16 cellular contexts compared by ENCODE assay signal in the genomic region with DNA sequence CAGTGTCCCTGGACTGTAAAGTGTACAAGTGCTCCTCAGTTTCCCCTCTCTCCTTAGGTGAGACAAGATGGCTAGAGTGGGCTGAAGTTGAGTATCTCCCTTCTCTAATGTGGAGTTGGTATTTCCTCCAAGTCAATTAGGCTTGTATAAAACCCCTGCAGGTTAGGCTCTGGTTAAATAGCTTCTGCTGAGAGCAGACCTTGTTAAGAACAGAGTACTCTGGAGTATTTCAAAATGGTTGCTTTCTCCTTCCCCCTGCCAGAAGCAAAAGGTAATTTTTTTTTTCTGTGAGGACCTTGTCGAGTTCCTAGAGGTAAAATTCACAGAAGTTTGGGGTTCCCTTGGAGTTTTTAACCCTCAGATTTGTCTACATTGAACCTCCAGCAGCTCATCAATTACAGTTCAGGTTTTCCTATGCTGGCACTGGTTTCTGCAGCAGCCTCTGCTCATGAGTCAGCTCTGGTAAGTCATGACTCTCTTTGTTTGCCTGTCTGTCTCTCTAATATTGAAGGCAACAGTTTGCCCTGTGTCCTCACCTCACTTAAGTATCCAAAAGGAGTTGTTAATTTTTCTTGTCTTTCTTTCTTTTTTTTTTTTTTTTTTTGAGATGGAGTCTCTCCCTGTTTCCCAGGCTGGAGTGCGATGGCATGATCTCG. TPM values are rescaled to one million over a fixed set of nuclear protein-coding genes. Genes with fewer than 3 reads are reported as not detected.
DNase-seq lines count a peak whose midpoint lies in the region; ATAC-seq and TF ChIP-seq lines count a peak whose summit lies in the region.
"Had no signal": no experiment of that assay in that cellular context is flagged by ENCODE, and none has a peak within 500 bp of the region (broad histone marks: within the 10 kb centered on the region; RNA-seq: fewer than 3 reads in every experiment).

No MANE protein-coding gene starts in this region.

- no peak overlapping the region for H3K27ac Mint-ChIP-seq in GM23338
- no peak overlapping the region for H3K27ac Mint-ChIP-seq in naive thymus-derived CD4-positive, alpha-beta T cell
- H3K27ac Mint-ChIP-seq: brain; effector memory CD8-positive, alpha-beta T cell; H9 had no signal

- no peak overlapping the region for H2BK5ac ChIP-seq in trophoblast cell (ENCODE audit: low read depth, low read length, poor library complexity)

- no peak for TF ChIP-seq EP300 in SK-N-SH (IDR thresholded peaks at IDR 0.05; ENCODE audit: borderline replicate concordance in 1 of 2, low read depth in 1 of 2, low read length in 1 of 2)

- peaks cover 11% of the 10 kb centered on the region for H3K36me3 Mint-ChIP-seq in GM23338 (ENCODE audit: low read depth)
- H3K36me3 Mint-ChIP-seq in naive thymus-derived CD4-positive, alpha-beta T cell, result no peaks in the 10 kb centered on the region
- H3K36me3 Mint-ChIP-seq: brain had no signal

- DNase-seq in GM23338 (ENCODE audit: low spot score) (no peak), SK-N-SH (no peak), fibroblast of lung (ENCODE audit: low read depth in 2 of 2) (peak; percentile 15 to 78), trophoblast cell (no peak), NCI-H146 (lab: John Stamatoyannopoulos, UW) (no peak), substantia nigra (lab: John Stamatoyannopoulos, UW) (no peak)
- no peak for DNase-seq in naive thymus-derived CD4-positive, alpha-beta T cell
- no peak for DNase-seq in central memory CD4-positive, alpha-beta T cell
- DNase-seq: activated gamma-delta T cell; effector memory CD8-positive, alpha-beta T cell; H9; KG1; NCI-H510A; OCI-M1 had no signal

- H3K36me3 ChIP-seq in GM23338 (ENCODE audit: insufficient read depth), result peaks cover 5% of the 10 kb centered on the region; the same call in 1 of the 2 replicates
- H3K36me3 ChIP-seq in SK-N-SH (replicated peaks in 1 of 2; ENCODE audit: control insufficient read depth in 1 of 2, insufficient read depth in 2 of 2, low read length in 1 of 2), result no peaks in the 10 kb centered on the region
- H3K36me3 ChIP-seq in fibroblast of lung (ENCODE audit: control insufficient read depth, insufficient read depth, low read length), result no peaks in the 10 kb centered on the region
- no peaks in the 10 kb centered on the region for H3K36me3 ChIP-seq in trophoblast cell (ENCODE audit: control insufficient read depth in 1 of 2, insufficient read depth in 2 of 2, low read length in 2 of 2)
- no peaks in the 10 kb centered on the region for H3K36me3 ChIP-seq in naive thymus-derived CD4-positive, alpha-beta T cell (ENCODE audit: control insufficient read depth in 2 of 3, insufficient read depth in 3 of 3, low read length in 3 of 3)

- CTCF ChIA-PET in SK-N-SH (lab: Yijun Ruan, JAX), result interaction anchor here (1.1 to 1.7 kb wide), 2 partner anchors 32 to 118 kb away, joined by 4 read pairs; partner anchors contain the start of gene GLIPR1L1
- CTCF ChIA-PET in naive thymus-derived CD4-positive, alpha-beta T cell (lab: Charles Lee), result no interaction called here

- H3K4me2 ChIP-seq in GM23338, result no peak overlapping the region
- 0 out of 2 replicates have a peak overlapping the region, but pooled peaks have one; percentile 2 for H3K4me2 ChIP-seq in SK-N-SH
- H3K4me2 ChIP-seq in fibroblast of lung (ENCODE audit: extremely low read depth, insufficient read depth, low read length), result no peak overlapping the region
- no peak overlapping the region for H3K4me2 ChIP-seq in trophoblast cell (ENCODE audit: low read length)

- no peak overlapping the region for H2BK12ac ChIP-seq in trophoblast cell (ENCODE audit: low read length)

- H4K8ac ChIP-seq in trophoblast cell (ENCODE audit: low read depth, low read length), result no peak overlapping the region

- no peak overlapping the region for H2BK120ac ChIP-seq in trophoblast cell (ENCODE audit: insufficient read depth, low read length, poor library complexity)

- H3F3A ChIP-seq in GM23338 (replicated peaks; ENCODE audit: low read depth) (no peaks in the 10 kb centered on the region), SK-N-SH (replicated peaks; ENCODE audit: insufficient read depth) (peaks cover 3% of the 10 kb centered on the region)

- H3K9me3 Mint-ChIP-seq in GM23338, result peaks cover 11% of the 10 kb centered on the region
- H3K9me3 Mint-ChIP-seq in naive thymus-derived CD4-positive, alpha-beta T cell, result peaks cover 0 to 3% (median 0%) of the 10 kb centered on the region in 11 donors

- H3K4me1 Mint-ChIP-seq in GM23338, result no peaks in the 10 kb centered on the region; the same call in 2 of the 3 replicates
- H3K4me1 Mint-ChIP-seq in naive thymus-derived CD4-positive, alpha-beta T cell, result peaks cover 12 to 19% (median 15%) of the 10 kb centered on the region in 7 donors
- H3K4me1 Mint-ChIP-seq: brain had no signal

- H3K4me3 ChIP-seq in GM23338 (no peak overlapping the region), SK-N-SH (ENCODE audit: low read depth in 2 of 2, low read length in 1 of 2) (no peak overlapping the region), fibroblast of lung (replicated peaks in 1 of 4; ENCODE audit: control extremely low read depth in 1 of 4, insufficient read depth in 1 of 4, low read depth in 3 of 4, low read length in 4 of 4) (no peak overlapping the region), trophoblast cell (ENCODE audit: low read depth, low read length) (no peak overlapping the region)
- no peak overlapping the region for H3K4me3 ChIP-seq in naive thymus-derived CD4-positive, alpha-beta T cell (ENCODE audit: low read length)

- H3K4me3 Mint-ChIP-seq in GM23338, result no peak overlapping the region
- H3K4me3 Mint-ChIP-seq in naive thymus-derived CD4-positive, alpha-beta T cell, result no peak overlapping the region
- H3K4me3 Mint-ChIP-seq: brain; effector memory CD8-positive, alpha-beta T cell; H9 had no signal

- ATAC-seq in GM23338, result no peak
- ATAC-seq in naive thymus-derived CD4-positive, alpha-beta T cell, result no peak
- ATAC-seq: effector memory CD8-positive, alpha-beta T cell had no signal

- no peak overlapping the region for H2AK5ac ChIP-seq in trophoblast cell (ENCODE audit: low read length)

- TF ChIP-seq CTCF in GM23338 (conservative IDR thresholded peaks at IDR 0.05; ENCODE audit: low read depth in 2 of 2), result no peak
- TF ChIP-seq CTCF in SK-N-SH (IDR thresholded peaks at IDR 0.05), result no peak
- TF ChIP-seq CTCF in fibroblast of lung (conservative IDR thresholded peaks at IDR 0.05 in 1 of 2, IDR thresholded peaks at IDR 0.05 in 1 of 2; ENCODE audit: low read depth in 1 of 2, low read length in 2 of 2), result no peak

- H3K27me3 ChIP-seq in GM23338 (ENCODE audit: insufficient read depth) (no peaks in the 10 kb centered on the region), SK-N-SH (ENCODE audit: insufficient read depth) (no peaks in the 10 kb centered on the region), fibroblast of lung (ENCODE audit: control insufficient read depth, insufficient read depth, low read length) (no peaks in the 10 kb centered on the region), trophoblast cell (ENCODE audit: insufficient read depth, low read length) (no peaks in the 10 kb centered on the region)
- H3K27me3 ChIP-seq in naive thymus-derived CD4-positive, alpha-beta T cell (ENCODE audit: control insufficient read depth in 2 of 2, insufficient read depth in 2 of 2, low read length in 2 of 2), result no peaks in the 10 kb centered on the region

- POLR2A ChIA-PET in SK-N-SH (lab: Yijun Ruan, JAX), result no interaction called here
- POLR2A ChIA-PET in naive thymus-derived CD4-positive, alpha-beta T cell (lab: Charles Lee), result interaction anchor here (0.8 kb wide), 1 partner anchor 57 kb away, joined by 3 read pairs; no protein-coding TSS in a partner anchor

- H3K79me1 ChIP-seq in trophoblast cell (ENCODE audit: low read length), result no peaks in the 10 kb centered on the region

- peak overlapping the region; percentile 2 for H4K91ac ChIP-seq in trophoblast cell (ENCODE audit: low read depth, low read length)

- H3K18ac ChIP-seq in trophoblast cell (ENCODE audit: low read length), result no peak overlapping the region

- WGBS in SK-N-SH (ENCODE audit: low lambda C conversion rate), result 65% methylated on average over 3 of the region's 3 CpGs
- WGBS in trophoblast cell (ENCODE audit: extremely low coverage, insufficient coverage, insufficient read length), result no CpG with 5 or more reads among the region's 3 CpGs

- H4K20me1 ChIP-seq in GM23338 (replicated peaks; ENCODE audit: insufficient read depth), result no peaks in the 10 kb centered on the region
- H4K20me1 ChIP-seq in SK-N-SH (ENCODE audit: insufficient read depth), result no peaks in the 10 kb centered on the region
- H4K20me1 ChIP-seq in fibroblast of lung (ENCODE audit: control insufficient read depth, extremely low read depth, insufficient read depth, low read length), result no peaks in the 10 kb centered on the region

- no peak overlapping the region for H3K4ac ChIP-seq in trophoblast cell (ENCODE audit: low read depth, low read length)

- H4K12ac ChIP-seq in trophoblast cell (ENCODE audit: low read depth, low read length), result no peak overlapping the region

- H3K14ac ChIP-seq in trophoblast cell (ENCODE audit: low read length), result no peak overlapping the region

- no peaks in the 10 kb centered on the region for H3K27me3 Mint-ChIP-seq in GM23338 (ENCODE audit: insufficient read depth, low read depth, poor library complexity)
- peaks cover 0 to 24% (median 0%) of the 10 kb centered on the region in 5 donors for H3K27me3 Mint-ChIP-seq in naive thymus-derived CD4-positive, alpha-beta T cell
- H3K27me3 Mint-ChIP-seq: brain; effector memory CD8-positive, alpha-beta T cell had no signal

- H3K23ac ChIP-seq in trophoblast cell (ENCODE audit: low read length), result no peak overlapping the region

- no peak overlapping the region for H3K9ac ChIP-seq in SK-N-SH
- no peak overlapping the region for H3K9ac ChIP-seq in fibroblast of lung (ENCODE audit: insufficient read depth, low read length)
- no peak overlapping the region for H3K9ac ChIP-seq in trophoblast cell (ENCODE audit: low read length)

- H3K9me3 ChIP-seq in SK-N-SH (peaks cover 11% of the 10 kb centered on the region; the same call in 1 of the 2 replicates), fibroblast of lung (ENCODE audit: control insufficient read depth, insufficient read depth, low read depth, low read length) (no peaks in the 10 kb centered on the region), trophoblast cell (ENCODE audit: insufficient read depth, low read depth, low read length) (peaks cover 1% of the 10 kb centered on the region)
- no peaks in the 10 kb centered on the region for H3K9me3 ChIP-seq in naive thymus-derived CD4-positive, alpha-beta T cell (ENCODE audit: control insufficient read depth in 2 of 3, low read length in 3 of 3)

- H3K27ac ChIP-seq in GM23338 (ENCODE audit: low read depth), result no peak overlapping the region
- no peak overlapping the region for H3K27ac ChIP-seq in SK-N-SH (ENCODE audit: low read depth in 2 of 2, low read length in 1 of 2)
- H3K27ac ChIP-seq in fibroblast of lung (ENCODE audit: insufficient read depth, low read length), result no peak overlapping the region
- no peak overlapping the region for H3K27ac ChIP-seq in trophoblast cell (ENCODE audit: low read depth, low read length)
- H3K27ac ChIP-seq in substantia nigra (ENCODE audit: low read depth, low read length, poor library complexity, severe bottlenecking), result no peak overlapping the region
- H3K27ac ChIP-seq in naive thymus-derived CD4-positive, alpha-beta T cell (ENCODE audit: low read depth, low read length), result no peak overlapping the region
- H3K27ac ChIP-seq: VCaP had no signal

- no peak for TF ChIP-seq RAD21 in SK-N-SH (IDR thresholded peaks at IDR 0.05; ENCODE audit: low read length)

- intact Hi-C loops in naive thymus-derived CD4-positive, alpha-beta T cell (cut with micrococcal nuclease), result loop anchor here in 1 of 2 donors (10.0 kb wide), 1 partner anchor 1618 kb away; no protein-coding TSS in a partner anchor

- peak overlapping the region; percentile 43; the same call in 1 of the 2 replicates for H2AFZ ChIP-seq in GM23338
- peak overlapping the region; percentile 83; the same call in 1 of the 2 replicates for H2AFZ ChIP-seq in SK-N-SH (ENCODE audit: low read depth)
- no peak overlapping the region for H2AFZ ChIP-seq in fibroblast of lung (ENCODE audit: low read length)
- no peak overlapping the region for H2AFZ ChIP-seq in trophoblast cell (ENCODE audit: insufficient read depth, low read length, poor library complexity)

- H3K4me1 ChIP-seq in GM23338 (ENCODE audit: insufficient read depth) (no peaks in the 10 kb centered on the region), SK-N-SH (ENCODE audit: control insufficient read depth in 1 of 2, insufficient read depth in 2 of 2, low read depth in 1 of 2, low read length in 1 of 2) (peaks cover 0 to 10% of the 10 kb centered on the region in 2 experiments; a peak in 2 of 4 replicates), fibroblast of lung (ENCODE audit: control insufficient read depth, extremely low read depth, insufficient read depth, low read length) (peaks cover 2% of the 10 kb centered on the region), trophoblast cell (ENCODE audit: control insufficient read depth in 1 of 2, insufficient read depth in 2 of 2, low read length in 2 of 2) (no peaks in the 10 kb centered on the region)
- peaks cover 12% of the 10 kb centered on the region in 2 donors for H3K4me1 ChIP-seq in naive thymus-derived CD4-positive, alpha-beta T cell (ENCODE audit: control insufficient read depth in 2 of 2, insufficient read depth in 2 of 2, low read length in 2 of 2)

- H3K9me2 ChIP-seq in GM23338 (ENCODE audit: insufficient read depth) (no peaks in the 10 kb centered on the region), SK-N-SH (no peaks in the 10 kb centered on the region)

- no peaks in the 10 kb centered on the region for H3K79me2 ChIP-seq in GM23338 (replicated peaks; ENCODE audit: insufficient read depth)
- H3K79me2 ChIP-seq in SK-N-SH (ENCODE audit: insufficient read depth), result no peaks in the 10 kb centered on the region
- no peaks in the 10 kb centered on the region for H3K79me2 ChIP-seq in fibroblast of lung (ENCODE audit: control insufficient read depth, insufficient read depth, low read length)
- no peaks in the 10 kb centered on the region for H3K79me2 ChIP-seq in trophoblast cell (ENCODE audit: control insufficient read depth, insufficient read depth, low read length, poor library complexity)

RNA-seq across cellular contexts. Expression of gene GLIPR1, which starts 27.8 kb away (rescaled TPM):
- total RNA-seq in GM23338 (2014; rRNA removed; shearing (Covaris generic)), result 0.03 and 0.04 TPM in 2 replicates
- polyA plus RNA-seq in GM23338 (2016; fragmentation: Nextera tagmentation; extraction: Ambion mirVana), result 4.8 and 6.1 TPM in 2 replicates
- 75.6 and 141 TPM in 2 replicates for polyA plus RNA-seq in SK-N-SH (2012; rRNA removed)
- 90.9 and 104 TPM in 2 replicates for polyA plus RNA-seq in SK-N-SH (2012; cell fraction: cytosol; rRNA removed)
- polyA plus RNA-seq in SK-N-SH (2012; cell fraction: nucleus; rRNA removed), result 70.1 and 139 TPM in 2 replicates
- 36.0 and 59.8 TPM in 2 replicates for total RNA-seq in fibroblast of lung
- polyA plus RNA-seq in fibroblast of lung, result 186 and 245 TPM in 2 replicates
- polyA plus RNA-seq in fibroblast of lung (2012), result 109 and 145 TPM in 2 replicates
- 52.4 and 58.4 TPM in 2 replicates for polyA minus RNA-seq in fibroblast of lung (ENCODE audit: low replicate concordance)
- 19.6 and 20.8 TPM in 2 replicates for polyA plus RNA-seq in trophoblast cell (2013)
- 100 to 1,000 TPM in 1 of 5 experiments, 10 to 100 TPM in 4; 28.2 to 132 (median 48.7) TPM for total RNA-seq in naive thymus-derived CD4-positive, alpha-beta T cell
- 10 to 100 TPM; 49.1 to 56.0 TPM for polyA plus RNA-seq in naive thymus-derived CD4-positive, alpha-beta T cell

RNA-seq across cellular contexts. Expression of gene KRR1, which starts 58.6 kb away (rescaled TPM):
- 37.4 and 55.7 TPM in 2 replicates for total RNA-seq in GM23338 (2014; rRNA removed; shearing (Covaris generic))
- polyA plus RNA-seq in GM23338 (2016; fragmentation: Nextera tagmentation; extraction: Ambion mirVana) (113 and 120 TPM in 2 replicates), SK-N-SH (2012; rRNA removed) (13.8 and 16.1 TPM in 2 replicates), fibroblast of lung (49.7 and 63.6 TPM in 2 replicates)
- 19.3 and 30.3 TPM in 2 replicates for polyA plus RNA-seq in SK-N-SH (2012; cell fraction: cytosol; rRNA removed)
- 8.8 and 19.2 TPM in 2 replicates for polyA plus RNA-seq in SK-N-SH (2012; cell fraction: nucleus; rRNA removed)
- 36.5 and 46.9 TPM in 2 replicates for total RNA-seq in fibroblast of lung
- polyA plus RNA-seq in fibroblast of lung (2012), result 32.0 and 42.3 TPM in 2 replicates
- 0.08 and 0.37 TPM in 2 replicates for polyA minus RNA-seq in fibroblast of lung (ENCODE audit: low replicate concordance)
- 67.1 and 67.4 TPM in 2 replicates for polyA plus RNA-seq in trophoblast cell (2013)
- 100 to 1,000 TPM in 1 of 5 experiments, 10 to 100 TPM in 4; 69.3 to 120 (median 74.3) TPM for total RNA-seq in naive thymus-derived CD4-positive, alpha-beta T cell
- 10 to 100 TPM; 64.0 to 67.2 TPM for polyA plus RNA-seq in naive thymus-derived CD4-positive, alpha-beta T cell

Comparison
In these comparisons a context has a peak if more than half of its experiments do, and no peak if none do; other contexts are left out.
1. DNase-seq: peak in fibroblast of lung (2 of 2); none in GM23338 (single experiment), SK-N-SH (single experiment), trophoblast cell (0 of 2), NCI-H146 (single experiment), substantia nigra (0 of 49), naive thymus-derived CD4-positive, alpha-beta T cell (0 of 9) and central memory CD4-positive, alpha-beta T cell (single experiment).
2. H2AFZ ChIP-seq: peak in GM23338 (single experiment) and SK-N-SH (single experiment); none in fibroblast of lung (single experiment) and trophoblast cell (single experiment).